In genomic region chr19:3035542-3036118, GRCh38 we compare ENCODE assay signal across 8 cellular contexts. TPM values are rescaled to one million over a fixed set of nuclear protein-coding genes. Genes with fewer than 3 reads are reported as not detected.
DNase-seq lines count a peak whose midpoint lies in the region; ATAC-seq and TF ChIP-seq lines count a peak whose summit lies in the region.

No MANE protein-coding gene starts in this region.

- peak overlapping the region; percentile 88 to 95 for H3K4me3 Mint-ChIP-seq in CD14-positive monocyte
- H3K4me3 Mint-ChIP-seq in activated CD4-positive, alpha-beta memory T cell treated with anti-CD3 and anti-CD28 coated beads for 36 hours = peak overlapping the region; percentile 86

- H3K9me3 ChIP-seq in liver (ENCODE audit: control insufficient read depth in 4 of 4, low read length in 3 of 4) = no peaks in the 10 kb centered on the region

- WGBS in liver = under 1% methylated on average over 29 of the region's 29 CpGs

- H3K4me3 ChIP-seq in dorsolateral prefrontal cortex (peak overlapping the region; percentile 39 to 95 (median 66)), liver (ENCODE audit: low read depth in 1 of 3, low read length in 3 of 3) (peak overlapping the region; percentile 49 to 68 (median 52))

- ATAC-seq in GM19438 (IDR thresholded peaks at IDR 0.05; ENCODE audit: low read depth, unreplicated experiment) (peak; percentile 91), HG03571 (IDR thresholded peaks at IDR 0.05; ENCODE audit: unreplicated experiment) (peak; percentile 69)

- DNase-seq in CD14-positive monocyte (ENCODE audit: low spot score) (peak; percentile 97), NCI-H82 (lab: John Stamatoyannopoulos, UW) (peak; percentile 99), dorsolateral prefrontal cortex (peak; percentile 92 to 98 (median 97))
- DNase-seq in activated CD4-positive, alpha-beta memory T cell treated with anti-CD3 and anti-CD28 coated beads for 36 hours = peak; percentile 97
- DNase-seq in stimulated activated CD4-positive, alpha-beta T cell treated with anti-CD3 and anti-CD28 coated beads, Interleukin-4, amount 100 ng/mL, for 1 hour = peak; percentile 88

- peaks cover 14 to 40% (median 28%) of the 10 kb centered on the region in 4 donors for H3K4me1 ChIP-seq in liver (ENCODE audit: control insufficient read depth in 4 of 4, insufficient read depth in 4 of 4, low read length in 3 of 4)

- POLR2A ChIA-PET in activated CD4-positive, alpha-beta memory T cell treated with anti-CD3 and anti-CD28 coated beads for 36 hours (lab: Charles Lee) = interaction anchor here (0.7 to 2.9 kb wide), 12 partner anchors 11 to 559 kb away, joined by 3 to 12 read pairs (median 6); partner anchors contain the start of genes GADD45B, TLE5, TLE6 and ZNF57

- H3K27me3 ChIP-seq in dorsolateral prefrontal cortex = no peaks in the 10 kb centered on the region
- H3K27me3 ChIP-seq in liver (ENCODE audit: control insufficient read depth in 4 of 4, insufficient read depth in 4 of 4, low read length in 3 of 4) = no peaks in the 10 kb centered on the region

- intact Hi-C loops in CD14-positive monocyte (cut with micrococcal nuclease) = loop anchor here (5.0 to 10.0 kb wide), 3 partner anchors 58 to 193 kb away; partner anchors contain the start of genes TLE6 (in 2 of the 2) and ZNF555 (in 1 of the 2)
- intact Hi-C loops in activated CD4-positive, alpha-beta memory T cell treated with anti-CD3 and anti-CD28 coated beads for 36 hours (cut with micrococcal nuclease) = loop anchor here (1.0 to 2.0 kb wide), 3 partner anchors 25 to 400 kb away; partner anchors contain the start of gene TLE6
- intact Hi-C loops in dorsolateral prefrontal cortex (cut with DNase I) = loop anchor here in 1 of 2 donors (2.0 to 5.0 kb wide), 2 partner anchors 42 to 59 kb away; partner anchors contain the start of gene GNA11

- H3K27me3 Mint-ChIP-seq in CD14-positive monocyte (ENCODE audit: low read depth in 3 of 3) = peaks cover 35 to 60% (median 56%) of the 10 kb centered on the region in 3 donors
- peaks cover 1% of the 10 kb centered on the region for H3K27me3 Mint-ChIP-seq in activated CD4-positive, alpha-beta memory T cell treated with anti-CD3 and anti-CD28 coated beads for 36 hours

- H3K4me1 Mint-ChIP-seq in CD14-positive monocyte = peaks cover 15% of the 10 kb centered on the region
- H3K4me1 Mint-ChIP-seq in activated CD4-positive, alpha-beta memory T cell treated with anti-CD3 and anti-CD28 coated beads for 36 hours (ENCODE audit: low read depth) = peaks cover 15% of the 10 kb centered on the region

- TF ChIP-seq CTCF in CD14-positive monocyte (IDR thresholded peaks at IDR 0.05) (no peak), dorsolateral prefrontal cortex (IDR thresholded peaks at IDR 0.05 in 54 of 56, conservative IDR thresholded peaks at IDR 0.05 in 2 of 56; ENCODE audit: low read depth in 1 of 56, partially characterized antibody in 56 of 56) (peak in 8 of 56 donors; percentile 7 to 35 (median 16)), liver (IDR thresholded peaks at IDR 0.05; ENCODE audit: low read depth, low read length, missing input control) (peak; percentile 0)

- peak overlapping the region; percentile 67 to 99 (median 95) for H3K27ac ChIP-seq in dorsolateral prefrontal cortex
- H3K27ac ChIP-seq in liver (ENCODE audit: low read depth in 1 of 2, low read length in 2 of 2) = peak overlapping the region; percentile 88 to 95

- H3K9me3 Mint-ChIP-seq in CD14-positive monocyte = peaks cover 0 to 4% (median 3%) of the 10 kb centered on the region in 7 donors
- no peaks in the 10 kb centered on the region for H3K9me3 Mint-ChIP-seq in activated CD4-positive, alpha-beta memory T cell treated with anti-CD3 and anti-CD28 coated beads for 36 hours

- H3K9ac ChIP-seq in liver (ENCODE audit: low read depth in 1 of 2, low read length in 2 of 2) = peak overlapping the region; percentile 33 to 76

- H3K36me3 Mint-ChIP-seq in CD14-positive monocyte = no peaks in the 10 kb centered on the region
- no peaks in the 10 kb centered on the region for H3K36me3 Mint-ChIP-seq in activated CD4-positive, alpha-beta memory T cell treated with anti-CD3 and anti-CD28 coated beads for 36 hours

- CTCF ChIA-PET in activated CD4-positive, alpha-beta memory T cell treated with anti-CD3 and anti-CD28 coated beads for 36 hours (lab: Charles Lee) = interaction anchor here (0.7 to 3.1 kb wide), 17 partner anchors 10 to 399 kb away, joined by 3 to 21 read pairs (median 4); partner anchors contain the start of gene TLE6

- H3K27ac Mint-ChIP-seq in CD14-positive monocyte = peak overlapping the region; percentile 92 to 98 (median 95)
- H3K27ac Mint-ChIP-seq in activated CD4-positive, alpha-beta memory T cell treated with anti-CD3 and anti-CD28 coated beads for 36 hours = peak overlapping the region; percentile 92

- no peaks in the 10 kb centered on the region for H3K36me3 ChIP-seq in liver (ENCODE audit: control insufficient read depth in 4 of 4, insufficient read depth in 3 of 4, low read depth in 1 of 4, low read length in 3 of 4)

- peak in 1 of 2 donors; percentile 11 for TF ChIP-seq RAD21 in liver (IDR thresholded peaks at IDR 0.05)

TF ChIP-seq in liver, 16 proteins besides CTCF, POLR2A, EP300 and RAD21 (continues in another document):
- TF ChIP-seq HNF4G (IDR thresholded peaks at IDR 0.05) (no peak), REST (IDR thresholded peaks at IDR 0.05) (peak; percentile 29), JUND (IDR thresholded peaks at IDR 0.05) (no peak), ZBTB33 (IDR thresholded peaks at IDR 0.05) (no peak), MAX (IDR thresholded peaks at IDR 0.05) (no peak), SP1 (IDR thresholded peaks at IDR 0.05) (peak; percentile 93), YY1 (IDR thresholded peaks at IDR 0.05) (no peak), HNF4A (conservative IDR thresholded peaks at IDR 0.05) (no peak), RXRA (IDR thresholded peaks at IDR 0.05) (no peak)

RNA-seq across cellular contexts. Expression of gene TLE2, which starts 6.5 kb away (rescaled TPM):
- not detected for polyA plus RNA-seq in CD14-positive monocyte
- total RNA-seq in activated CD4-positive, alpha-beta memory T cell treated with anti-CD3 and anti-CD28 coated beads for 36 hours = 1 to 10 TPM; 8.5 to 9.9 TPM
- 10 to 100 TPM; 20.7 to 66.1 (median 34.1) TPM for total RNA-seq in dorsolateral prefrontal cortex
- total RNA-seq in liver = 1 to 10 TPM; 4.5 to 9.3 TPM
- polyA plus RNA-seq in liver = 1 to 10 TPM; 3.6 to 7.0 TPM

RNA-seq across cellular contexts. Expression of gene TLE5, which starts 26.7 kb away (rescaled TPM):
- polyA plus RNA-seq in CD14-positive monocyte (10 to 100 TPM; 27.5 to 34.4 TPM), liver (100 to 1,000 TPM in 1 of 2 donors, 10 to 100 TPM in 1; 47.2 to 166 TPM)
- 100 to 1,000 TPM; 411 to 426 TPM for total RNA-seq in activated CD4-positive, alpha-beta memory T cell treated with anti-CD3 and anti-CD28 coated beads for 36 hours
- total RNA-seq in dorsolateral prefrontal cortex (100 to 1,000 TPM; 425 to 952 (median 709) TPM), liver (10 to 100 TPM; 48.0 to 61.7 TPM)

RNA-seq across cellular contexts. Expression of gene TLE6, which starts 58.3 kb away (rescaled TPM):
- polyA plus RNA-seq in CD14-positive monocyte = not detected
- 1 to 10 TPM; 2.5 to 2.6 TPM for total RNA-seq in activated CD4-positive, alpha-beta memory T cell treated with anti-CD3 and anti-CD28 coated beads for 36 hours
- total RNA-seq in dorsolateral prefrontal cortex = 1 to 10 TPM in 60 of 120 experiments, under 1 TPM in 54, not detected in 6; 0.23 to 3.4 (median 1.1) TPM
- 1 to 10 TPM in 1 of 2 donors, under 1 TPM in 1; 0.47 to 1.7 TPM for total RNA-seq in liver
- 1 to 10 TPM in 1 of 2 donors, under 1 TPM in 1; 0.78 to 2.8 TPM for polyA plus RNA-seq in liver

RNA-seq across cellular contexts. Expression of gene GNA11, which starts 58.5 kb away (rescaled TPM):
- polyA plus RNA-seq in CD14-positive monocyte = under 1 TPM; 0.25 to 0.37 TPM
- total RNA-seq in activated CD4-positive, alpha-beta memory T cell treated with anti-CD3 and anti-CD28 coated beads for 36 hours = 10 to 100 TPM in 1 of 2 experiments, 1 to 10 TPM in 1; 6.3 to 11.6 TPM
- total RNA-seq in dorsolateral prefrontal cortex = 100 to 1,000 TPM in 1 of 120 experiments, 10 to 100 TPM in 119; 48.7 to 103 (median 61.3) TPM
- 10 to 100 TPM; 16.9 to 19.6 TPM for total RNA-seq in liver
- 10 to 100 TPM; 12.5 to 20.2 TPM for polyA plus RNA-seq in liver

Comparison
In these comparisons a context has a peak if more than half of its experiments do, and no peak if none do; other contexts are left out.
1. Peak in every context shown above with its lines: DNase-seq, ATAC-seq, H3K4me3 ChIP-seq and H3K27ac ChIP-seq.
2. RNA of gene TLE5, which starts 26.7 kb away (total RNA-seq): 425 to 952 TPM in dorsolateral prefrontal cortex and 411 to 426 TPM in activated CD4-positive, alpha-beta memory T cell treated with anti-CD3 and anti-CD28 coated beads for 36 hours; 48.0 to 61.7 TPM in liver; every median in the first group is over 4 times any median in the second.